In the genomic region with DNA sequence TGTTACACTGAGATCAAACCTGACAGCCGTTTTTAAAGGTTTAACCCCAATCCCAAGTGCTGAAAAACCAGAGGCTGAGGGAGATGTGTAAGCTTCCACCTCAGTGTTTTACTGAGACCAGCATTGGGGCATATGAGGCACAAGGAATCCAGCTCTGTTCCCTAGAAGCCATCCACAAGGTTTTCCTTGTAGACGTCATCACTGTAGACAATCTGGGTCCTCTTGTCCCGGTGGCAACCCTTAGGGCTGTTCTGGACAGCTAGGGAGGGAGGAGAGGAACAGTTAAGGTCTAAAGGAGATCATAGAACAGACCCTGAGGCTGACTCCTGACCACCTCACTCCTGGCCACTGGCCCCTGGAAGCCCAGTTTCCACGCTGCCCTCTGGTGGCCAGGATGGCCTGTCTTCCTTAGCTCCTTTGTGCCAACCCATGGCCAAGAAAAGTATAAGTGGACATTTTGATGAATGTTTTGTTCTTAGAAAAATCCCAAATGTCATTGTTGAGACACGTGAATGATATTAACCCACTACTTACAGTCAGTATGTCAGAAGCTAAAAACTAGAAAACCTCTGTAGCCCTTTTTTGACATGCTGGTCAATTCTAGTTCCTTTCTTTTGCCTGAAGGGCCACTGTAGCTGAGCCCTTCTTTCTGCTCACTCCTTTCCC, we compare ENCODE assay signal across 2 cellular contexts.
TF ChIP-seq lines count a peak whose summit lies in the region.

No MANE protein-coding gene starts in this region.

TF ChIP-seq in endothelial cell of umbilical vein, 7 proteins besides CTCF, POLR2A, EP300 and RAD21:
- TF ChIP-seq POLR2AphosphoS5 (IDR thresholded peaks at IDR 0.05; ENCODE audit: insufficient read depth, low read depth, low read length) = no peak
- no peak for TF ChIP-seq MAX (IDR thresholded peaks at IDR 0.05; ENCODE audit: insufficient read depth, insufficient read length)
- no peak for TF ChIP-seq FOS (IDR thresholded peaks at IDR 0.05; ENCODE audit: borderline replicate concordance, insufficient read depth, low read length)
- no peak for TF ChIP-seq JUN (IDR thresholded peaks at IDR 0.05; ENCODE audit: borderline replicate concordance, insufficient read depth, insufficient read length, low read depth)
- TF ChIP-seq EZH2 (IDR thresholded peaks at IDR 0.05; ENCODE audit: borderline replicate concordance, low read depth, low read length, severe bottlenecking) = no peak
- TF ChIP-seq GATA2 (IDR thresholded peaks at IDR 0.05; ENCODE audit: insufficient read depth, insufficient read length, low read depth, low read length) = no peak
- TF ChIP-seq MYC (IDR thresholded peaks at IDR 0.05; ENCODE audit: low read depth, low read length) = no peak

TF ChIP-seq in GM12891, 5 proteins besides CTCF, POLR2A, EP300 and RAD21:
- TF ChIP-seq SPI1 (IDR thresholded peaks at IDR 0.05; ENCODE audit: low read depth, low read length) (no peak), POLR2AphosphoS5 (IDR thresholded peaks at IDR 0.05; ENCODE audit: low read depth, low read length) (no peak), POU2F2 (IDR thresholded peaks at IDR 0.05; ENCODE audit: low read depth, low read length) (no peak), PAX5 (IDR thresholded peaks at IDR 0.05; ENCODE audit: insufficient read depth, low read length, severe bottlenecking) (no peak), TAF1 (IDR thresholded peaks at IDR 0.05; ENCODE audit: low read depth, low read length) (no peak)
